22 cellular contexts compared by ENCODE assay signal in genomic region chr3:10483686-10484345, GRCh38. TPM values are rescaled to one million over a fixed set of nuclear protein-coding genes. Genes with fewer than 3 reads are reported as not detected.
DNase-seq lines count a peak whose midpoint lies in the region; ATAC-seq, FAIRE-seq and TF ChIP-seq lines count a peak whose summit lies in the region.
"Had no signal": no experiment of that assay in that cellular context is flagged by ENCODE, and none has a peak within 500 bp of the region (broad histone marks: within the 10 kb centered on the region; RNA-seq: fewer than 3 reads in every experiment).

No MANE protein-coding gene starts in this region.

- H3K27ac ChIP-seq in K562 (ENCODE audit: extremely low read depth, low read depth, low read length) (no peak overlapping the region), layer of hippocampus (ENCODE audit: low read depth, low read length) (peak overlapping the region; percentile 58), temporal lobe (ENCODE audit: low read depth, low read length) (peak overlapping the region; percentile 27)

- H3K9me1 ChIP-seq in K562 (ENCODE audit: control insufficient read depth, insufficient read depth, low read length), result no peaks in the 10 kb centered on the region

- intact Hi-C loops in Right ventricle myocardium superior (cut with DNase I) (no loop called here), cardiac septum (cut with DNase I) (no loop called here), K562 (cut with micrococcal nuclease) (no loop called here)

- POLR2A ChIA-PET in K562 (lab: Yijun Ruan, JAX), result interaction anchor here (1.3 kb wide), 1 partner anchor 15 kb away, joined by 3 read pairs; no protein-coding TSS in a partner anchor

- H3K36me3 ChIP-seq in K562 (ENCODE audit: control insufficient read depth, insufficient read depth, low read length), result no peaks in the 10 kb centered on the region
- H3K36me3 ChIP-seq: BE2C had no signal

- H2AFZ ChIP-seq in K562 (ENCODE audit: low read depth, low read length), result no peak overlapping the region
- H2AFZ ChIP-seq: GM23338 had no signal

- WGBS in K562 (ENCODE audit: insufficient coverage, low coverage, missing lambda C conversion rate), result 0% methylated on average over 13 of the region's 13 CpGs

- CTCF ChIA-PET in K562 (lab: Yijun Ruan, JAX; ENCODE audit: low intra/inter-chr PET ratio), result no interaction called here

- TF ChIP-seq RAD21 in K562 (CRISPR knock-in tag; conservative IDR thresholded peaks at IDR 0.05 in 1 of 2, IDR thresholded peaks at IDR 0.05 in 1 of 2), result no peak

- peaks cover 8% of the 10 kb centered on the region; the same call in 1 of the 2 replicates for H4K20me1 ChIP-seq in K562 (replicated peaks; ENCODE audit: control insufficient read depth, insufficient read depth, low read length)

- no peak for TF ChIP-seq POLR2A in K562 (conservative IDR thresholded peaks at IDR 0.05)

- no TSS peak for BruUV-seq in K562 (replicated peaks; lab: Mats Ljungman, UMichigan)

- no peaks in the 10 kb centered on the region for H3K9me3 ChIP-seq in K562 (replicated peaks; ENCODE audit: control insufficient read depth, insufficient read depth, low read depth, low read length)
- H3K9me3 ChIP-seq: BE2C had no signal

- H3K9ac ChIP-seq in K562 (ENCODE audit: insufficient read depth in 1 of 2, low read depth in 2 of 2, low read length in 2 of 2), result no peak overlapping the region

- H3K4me2 ChIP-seq in K562 (ENCODE audit: insufficient read depth, low read length), result no peak overlapping the region
- H3K4me2 ChIP-seq: GM23338 had no signal

- TF ChIP-seq EP300 in K562 (IDR thresholded peaks at IDR 0.05; ENCODE audit: low read length), result no peak

- no peak overlapping the region for H3K4me3 ChIP-seq in K562
- H3K4me3 ChIP-seq: GM23338 had no signal

- no peaks in the 10 kb centered on the region for H3K4me1 ChIP-seq in K562 (replicated peaks in 1 of 2; ENCODE audit: control insufficient read depth in 2 of 2, insufficient read depth in 2 of 2, low read length in 2 of 2)
- H3K4me1 ChIP-seq: BE2C had no signal

- no peaks in the 10 kb centered on the region for H3K79me2 ChIP-seq in K562 (ENCODE audit: control insufficient read depth, insufficient read depth, low read length)

- in situ Hi-C loops in K562 (cut with MboI), result no loop called here

- TF ChIP-seq CTCF in K562 (IDR thresholded peaks at IDR 0.05 in 2 of 3, conservative IDR thresholded peaks at IDR 0.05 in 1 of 3; ENCODE audit: insufficient read depth in 2 of 3, low read depth in 1 of 3, low read length in 3 of 3), result no peak

- DNase-seq in Right ventricle myocardium superior (peak; percentile 13), cardiac septum (ENCODE audit: low spot score) (no peak), K562 (ENCODE audit: extremely low read depth in 1 of 4, low spot score in 3 of 4) (no peak), AG08395 (ENCODE audit: low spot score) (no peak)
- DNase-seq in stimulated activated naive CD8-positive, alpha-beta T cell treated with anti-CD3 and anti-CD28 coated beads, Interleukin-15, Interleukin-2, amounts not matched to agents 100 U/mL and 50 U/mL, for 24 hours, result no peak
- DNase-seq: 8988T; BE2C; CD4-positive, alpha-beta memory T cell; DMS153; DMS79; GDM1; H7; HFFc6 had no signal

- FAIRE-seq in K562 (lab: Jason Lieb, UNC), result no peak
- FAIRE-seq: GM12892, GM18507 had no signal

- H3K27me3 ChIP-seq in K562 (ENCODE audit: control insufficient read depth in 2 of 2, insufficient read depth in 2 of 2, low read length in 2 of 2) (peaks cover 12 to 53% of the 10 kb centered on the region in 2 experiments; a peak in 4 of 5 replicates), layer of hippocampus (ENCODE audit: control insufficient read depth, insufficient read depth, low read length) (no peaks in the 10 kb centered on the region)
- H3K27me3 ChIP-seq: BE2C had no signal

- ATAC-seq in Right ventricle myocardium superior (ENCODE audit: poor library complexity) (no peak), K562 (peak; percentile 35; the same call in 2 of the 3 replicates), HG03469 (IDR thresholded peaks at IDR 0.05; ENCODE audit: unreplicated experiment) (no peak)
- no peak for ATAC-seq in stimulated activated naive CD8-positive, alpha-beta T cell treated with anti-CD3 and anti-CD28 coated beads, Interleukin-15, Interleukin-2, amounts not matched to agents 100 U/mL and 50 U/mL, for 24 hours
- ATAC-seq: GM23338, HCT116 had no signal

TF ChIP-seq in K562, 482 proteins besides CTCF, POLR2A, EP300 and RAD21:
- no peak for TF ChIP-seq BACH1 (tag; IDR thresholded peaks at IDR 0.05)
- TF ChIP-seq MEF2D (tag; conservative IDR thresholded peaks at IDR 0.05; ENCODE audit: low read depth), result no peak
- TF ChIP-seq MAZ (CRISPR knock-in tag; conservative IDR thresholded peaks at IDR 0.05 in 1 of 2, IDR thresholded peaks at IDR 0.05 in 1 of 2), result no peak
- TF ChIP-seq DEAF1 (CRISPR knock-in tag; IDR thresholded peaks at IDR 0.05), result no peak
- TF ChIP-seq GTF2A2 (tag; IDR thresholded peaks at IDR 0.05), result no peak
- TF ChIP-seq POLR3G (IDR thresholded peaks at IDR 0.05; ENCODE audit: extremely low read depth, insufficient read length, insufficient replicate concordance), result no peak
- TF ChIP-seq TSC22D4 (tag; IDR thresholded peaks at IDR 0.05), result no peak

RNA-seq across cellular contexts. Expression of gene ATP2B2, which starts 21.6 kb away (rescaled TPM):
- not detected for total RNA-seq in Right ventricle myocardium superior
- 0.13 TPM for total RNA-seq in cardiac septum
- not detected in 2 replicates for total RNA-seq in K562 (2011; cell fraction: chromatin; rRNA removed; ENCODE audit: low replicate concordance)
- total RNA-seq in K562 (2011; cell fraction: nucleolus; rRNA removed), result not detected in 2 replicates
- not detected in 2 replicates for total RNA-seq in K562 (2011; cell fraction: nucleoplasm; rRNA removed)
- total RNA-seq in K562 (2014; rRNA removed), result not detected in 2 replicates
- not detected in 2 replicates for total RNA-seq in K562 (2014; rRNA removed; fragmentation: Illumina TruSeq; extraction: Trizol)
- not detected in 2 replicates for total RNA-seq in K562 (2015; rRNA removed; fragmentation: Illumina TruSeq; extraction: Trizol)
- not detected in 2 replicates for total RNA-seq in K562 (2021)
- not detected in 2 replicates for polyA plus RNA-seq in K562 (2011; rRNA removed)
- polyA plus RNA-seq in K562 (2011; cell fraction: cytosol; rRNA removed), result not detected in 2 replicates
- polyA plus RNA-seq in K562 (2011; cell fraction: nucleus; rRNA removed), result not detected in 2 replicates
- 0.01 TPM in 2 replicates for polyA plus RNA-seq in K562 (2012)
- polyA plus RNA-seq in K562 (2014; fragmentation: Illumina TruSeq; extraction: Trizol), result not detected in 2 replicates
- under 1 TPM in 1 of 2 experiments, not detected in 1; 0.06 TPM for polyA plus RNA-seq in K562 (2014; fragmentation: Nextera tagmentation; extraction: Ambion mirVana)
- not detected in 2 replicates for polyA plus RNA-seq in K562 (2014; rRNA removed)
- polyA minus RNA-seq in K562 (2011; rRNA and poly(A)+ RNA removed), result not detected in 2 replicates
- not detected in 2 replicates for polyA minus RNA-seq in K562 (2011; cell fraction: cytosol; rRNA and poly(A)+ RNA removed)
- polyA minus RNA-seq in K562 (2011; cell fraction: nucleus; rRNA and poly(A)+ RNA removed), result under 0.01 TPM in 1 of 2 replicates, not detected in the other
- 76.2 TPM for total RNA-seq in temporal lobe
- total RNA-seq: CD4-positive, alpha-beta memory T cell; Daoy; HFFc6 had no signal
- polyA plus RNA-seq: CD14-positive monocyte; CD4-positive, alpha-beta memory T cell had no signal

Comparison
In these comparisons a context has a peak if more than half of its experiments do, and no peak if none do; other contexts are left out.
1. RNA of gene ATP2B2, which starts 21.6 kb away (total RNA-seq): 76.2 TPM in temporal lobe (single experiment); 0.13 TPM in cardiac septum (single experiment), not detected in Right ventricle myocardium superior (single experiment) and not detected in K562; every median in the first group is over 10 times any median in the second.